ENCODE assay signal across 13 cellular contexts in the genomic region with DNA sequence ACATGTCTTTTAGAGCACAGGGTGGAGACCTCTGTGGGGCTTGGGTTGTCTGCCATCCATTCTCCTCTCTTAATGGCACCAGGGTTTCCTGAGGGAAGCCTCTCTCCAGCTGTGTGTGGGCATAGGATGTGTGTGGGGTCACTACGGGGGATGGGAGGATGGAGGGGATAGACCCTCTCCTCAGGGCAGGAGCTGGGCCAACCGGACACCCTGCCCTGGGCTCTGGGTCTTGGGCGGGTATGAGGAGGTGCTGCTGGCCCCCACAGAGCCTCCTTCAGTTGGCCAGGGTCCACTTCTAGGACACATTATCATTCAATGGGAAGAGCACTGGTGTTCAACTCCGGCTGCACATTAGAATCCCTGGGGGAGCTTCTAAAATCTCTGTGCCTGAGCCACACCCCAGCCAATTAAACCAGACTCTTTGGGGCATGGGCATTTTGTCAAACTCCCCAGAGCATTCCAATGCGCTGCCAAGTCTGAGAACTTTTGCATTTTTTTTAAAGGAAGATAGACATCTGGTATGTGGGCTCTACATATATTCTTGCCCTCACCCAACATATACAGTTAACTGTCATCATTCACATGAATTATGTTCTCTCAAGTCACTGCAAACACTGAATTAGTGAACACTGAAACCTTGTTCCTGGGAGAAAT. TPM values are rescaled to one million over a fixed set of nuclear protein-coding genes. Genes with fewer than 3 reads are reported as not detected.
DNase-seq lines count a peak whose midpoint lies in the region; ATAC-seq and TF ChIP-seq lines count a peak whose summit lies in the region.
"Had no signal": no experiment of that assay in that cellular context is flagged by ENCODE, and none has a peak within 500 bp of the region (broad histone marks: within the 10 kb centered on the region; RNA-seq: fewer than 3 reads in every experiment).

No MANE protein-coding gene starts in this region.

- ATAC-seq in gastroesophageal sphincter (no peak), HG03442 (IDR thresholded peaks at IDR 0.05; ENCODE audit: unreplicated experiment) (no peak)

- H2AFZ ChIP-seq in ACC112 (ENCODE audit: low read length, unreplicated experiment), result no peak overlapping the region

- WGBS in gastroesophageal sphincter (ENCODE audit: low coverage in 1 of 2), 2 donors, result 64 to 77% methylated on average over 2 to 3 of the region's 5 CpGs

- TF ChIP-seq CTCF in gastroesophageal sphincter (IDR thresholded peaks at IDR 0.05), result no peak

- peaks cover 87% of the 10 kb centered on the region for H3K4me1 ChIP-seq in ACC112 (ENCODE audit: control insufficient read depth, insufficient read depth, low read length, unreplicated experiment)
- peaks cover 51% of the 10 kb centered on the region for H3K4me1 ChIP-seq in SJCRH30
- H3K4me1 ChIP-seq in gastroesophageal sphincter, result peaks cover 5 to 76% (median 45%) of the 10 kb centered on the region in 3 donors

- H3K4me3 ChIP-seq in ACC112 (ENCODE audit: low read depth, low read length) (peak overlapping the region; percentile 23; the same call in 1 of the 2 replicates), SJCRH30 (no peak overlapping the region), gastroesophageal sphincter (no peak overlapping the region)

- H3K27ac ChIP-seq in ACC112 (ENCODE audit: low read depth, low read length), result peak overlapping the region; percentile 96
- peak overlapping the region; percentile 46 for H3K27ac ChIP-seq in SJCRH30
- peak overlapping the region in 3 of 4 donors; percentile 11 to 53 (median 25) for H3K27ac ChIP-seq in gastroesophageal sphincter

- TF ChIP-seq POLR2A in gastroesophageal sphincter (IDR thresholded peaks at IDR 0.05), result no peak

- TF ChIP-seq EP300 in gastroesophageal sphincter (IDR thresholded peaks at IDR 0.05), result no peak

- H3K36me3 ChIP-seq in ACC112 (ENCODE audit: insufficient read depth, low read length), result peaks cover 11% of the 10 kb centered on the region; the same call in 1 of the 2 replicates
- peaks cover 9% of the 10 kb centered on the region for H3K36me3 ChIP-seq in SJCRH30
- peaks cover 0 to 23% of the 10 kb centered on the region in 2 donors for H3K36me3 ChIP-seq in gastroesophageal sphincter

- no peaks in the 10 kb centered on the region for H3K9me3 ChIP-seq in SJCRH30 (replicated peaks)
- no peaks in the 10 kb centered on the region for H3K9me3 ChIP-seq in gastroesophageal sphincter

- H3K79me2 ChIP-seq in ACC112 (ENCODE audit: control insufficient read depth, insufficient read depth, low read length, unreplicated experiment), result peaks cover 97% of the 10 kb centered on the region

- H3K27me3 ChIP-seq in ACC112 (ENCODE audit: insufficient read depth, low read length) (no peaks in the 10 kb centered on the region), SJCRH30 (no peaks in the 10 kb centered on the region), gastroesophageal sphincter (no peaks in the 10 kb centered on the region)

- DNase-seq in HS-27A (ENCODE audit: low read depth) (peak; percentile 98), SJCRH30 (no peak), SHP77 (lab: John Stamatoyannopoulos, UW) (no peak), NCI-H345 (lab: John Stamatoyannopoulos, UW) (no peak)
- no peak for DNase-seq in stimulated activated CD4-positive, alpha-beta T cell treated with anti-CD3 and anti-CD28 coated beads, Interleukin-4, amount 100 ng/mL, for 1 hour
- DNase-seq: activated B cell treated with CpG ODN at 0.5 μM for 24 hours, amygdala, DMS53, NCI-H82, posterior cingulate gyrus had no signal

RNA-seq across cellular contexts. Expression of a gene that starts 38.5 kb away (rescaled TPM):
- 28.4 and 28.8 TPM in 2 replicates for total RNA-seq in SJCRH30 (2014; rRNA removed; shearing (Covaris generic))
- total RNA-seq in gastroesophageal sphincter, result 10 to 100 TPM; 16.7 to 34.2 (median 25.0) TPM

Comparison
In these comparisons a context has a peak if more than half of its experiments do, and no peak if none do; other contexts are left out.
1. H3K27ac ChIP-seq: peak in every context shown above with its lines; median percentile 96 in ACC112; 46 in SJCRH30; 25 in gastroesophageal sphincter.